Comparison of ENCODE assay signal across 1 cellular context in genomic region chr16:19094542-19095365, GRCh38.
TF ChIP-seq lines count a peak whose summit lies in the region.

No MANE protein-coding gene starts in this region.

TF ChIP-seq in HepG2, 621 proteins besides CTCF, POLR2A, EP300 and RAD21 (continued from another document):
- no peak for TF ChIP-seq TFDP1 (CRISPR knock-in tag; IDR thresholded peaks at IDR 0.05; ENCODE audit: borderline replicate concordance)
- no peak for TF ChIP-seq MEF2D (CRISPR knock-in tag; IDR thresholded peaks at IDR 0.05)
- TF ChIP-seq, protein P1, sequence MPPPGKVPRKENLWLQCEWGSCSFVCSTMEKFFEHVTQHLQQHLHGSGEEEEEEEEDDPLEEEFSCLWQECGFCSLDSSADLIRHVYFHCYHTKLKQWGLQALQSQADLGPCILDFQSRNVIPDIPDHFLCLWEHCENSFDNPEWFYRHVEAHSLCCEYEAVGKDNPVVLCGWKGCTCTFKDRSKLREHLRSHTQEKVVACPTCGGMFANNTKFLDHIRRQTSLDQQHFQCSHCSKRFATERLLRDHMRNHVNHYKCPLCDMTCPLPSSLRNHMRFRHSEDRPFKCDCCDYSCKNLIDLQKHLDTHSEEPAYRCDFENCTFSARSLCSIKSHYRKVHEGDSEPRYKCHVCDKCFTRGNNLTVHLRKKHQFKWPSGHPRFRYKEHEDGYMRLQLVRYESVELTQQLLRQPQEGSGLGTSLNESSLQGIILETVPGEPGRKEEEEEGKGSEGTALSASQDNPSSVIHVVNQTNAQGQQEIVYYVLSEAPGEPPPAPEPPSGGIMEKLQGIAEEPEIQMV (CRISPR knock-in tag; IDR thresholded peaks at IDR 0.05; ENCODE audit: low read depth) = no peak
- TF ChIP-seq THAP11 (CRISPR knock-in tag; IDR thresholded peaks at IDR 0.05) = peak; percentile 77; the same call in 1 of the 2 replicates
- TF ChIP-seq TOE1 (CRISPR knock-in tag; IDR thresholded peaks at IDR 0.05) = no peak
- no peak for TF ChIP-seq PCBP2 (optimal IDR thresholded peaks at IDR 0.05; ENCODE audit: low read depth, low read length, poor library complexity, severe bottlenecking)
- no peak for TF ChIP-seq ZFX (CRISPR knock-in tag; IDR thresholded peaks at IDR 0.05; ENCODE audit: low read depth)
- no peak for TF ChIP-seq CAMTA2 (CRISPR knock-in tag; IDR thresholded peaks at IDR 0.05; ENCODE audit: borderline replicate concordance)
- TF ChIP-seq PHF21A (CRISPR knock-in tag; IDR thresholded peaks at IDR 0.05) = no peak
- no peak for TF ChIP-seq GLI4 (CRISPR knock-in tag; IDR thresholded peaks at IDR 0.05; ENCODE audit: borderline replicate concordance)
- TF ChIP-seq TEAD2 (CRISPR knock-in tag; IDR thresholded peaks at IDR 0.05) = no peak
- no peak for TF ChIP-seq HCFC1 (IDR thresholded peaks at IDR 0.05; ENCODE audit: low read depth, low read length)
- no peak for TF ChIP-seq RELA (CRISPR knock-in tag; IDR thresholded peaks at IDR 0.05)
- TF ChIP-seq ZBTB39 (CRISPR knock-in tag; IDR thresholded peaks at IDR 0.05) = 0 out of 2 replicates have a peak, but pooled peaks have one; percentile 37
- TF ChIP-seq ZNF33A (CRISPR knock-in tag; IDR thresholded peaks at IDR 0.05; ENCODE audit: borderline replicate concordance) = no peak
- no peak for TF ChIP-seq MAFF (IDR thresholded peaks at IDR 0.05; ENCODE audit: low read depth, low read length)
- TF ChIP-seq REXO4 (CRISPR knock-in tag; IDR thresholded peaks at IDR 0.05; ENCODE audit: borderline replicate concordance) = no peak
- no peak for TF ChIP-seq ZNF891 (CRISPR knock-in tag; IDR thresholded peaks at IDR 0.05)
- no peak for TF ChIP-seq ZNF883 (CRISPR knock-in tag; IDR thresholded peaks at IDR 0.05; ENCODE audit: not compliant biosample characterization)
- no peak for TF ChIP-seq ZNF160 (CRISPR knock-in tag; IDR thresholded peaks at IDR 0.05)
- TF ChIP-seq HMGXB4 (CRISPR knock-in tag; IDR thresholded peaks at IDR 0.05; ENCODE audit: borderline replicate concordance in 1 of 2, low read depth in 1 of 2) = 0 out of 4 replicates have a peak, but pooled peaks have one; percentile 24 to 27
- no peak for TF ChIP-seq GFI1 (CRISPR knock-in tag; IDR thresholded peaks at IDR 0.05; ENCODE audit: borderline replicate concordance)
- TF ChIP-seq EED (CRISPR knock-in tag; IDR thresholded peaks at IDR 0.05) = no peak
- no peak for TF ChIP-seq NPAS2 (CRISPR knock-in tag; IDR thresholded peaks at IDR 0.05; ENCODE audit: borderline replicate concordance)
- no peak for TF ChIP-seq GTF2F1 (IDR thresholded peaks at IDR 0.05; ENCODE audit: low read length)
- TF ChIP-seq TBL1XR1 (IDR thresholded peaks at IDR 0.05; ENCODE audit: borderline replicate concordance, low read length, partially characterized antibody) = no peak
- 0 out of 2 replicates have a peak, but pooled peaks have one; percentile 24 for TF ChIP-seq ELF4 (CRISPR knock-in tag; IDR thresholded peaks at IDR 0.05; ENCODE audit: borderline replicate concordance)
- TF ChIP-seq PTBP1 (IDR thresholded peaks at IDR 0.05; ENCODE audit: low read depth, low read length, poor library complexity, severe bottlenecking) = no peak
- TF ChIP-seq SIN3B (IDR thresholded peaks at IDR 0.05; ENCODE audit: low read length) = no peak
